Comparison of ENCODE assay signal across 23 cellular contexts in the genomic region with DNA sequence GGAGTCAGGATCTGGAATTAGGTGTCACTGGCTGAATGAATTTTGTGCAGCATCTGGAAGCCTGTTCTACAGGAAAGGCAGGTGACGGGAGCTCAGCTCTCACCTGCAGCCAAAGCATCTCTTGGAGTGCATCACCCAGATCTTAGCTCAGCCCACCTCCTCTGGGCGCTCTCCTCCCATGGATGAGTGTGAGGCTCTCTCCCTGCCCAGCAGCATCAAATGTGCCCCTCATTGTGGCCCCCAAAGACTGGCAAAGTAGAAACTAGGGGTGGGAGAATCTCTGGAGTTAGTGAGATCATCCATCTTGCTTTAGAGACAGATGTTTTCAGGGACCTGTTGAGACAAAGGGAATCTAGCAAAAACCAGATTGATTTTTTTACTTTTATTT.
A peak's percentile ranks its signal among the peaks of the same experiment; 100 is the strongest.
DNase-seq lines count a peak whose midpoint lies in the region; ATAC-seq and TF ChIP-seq lines count a peak whose summit lies in the region.
"Had no signal": no experiment of that assay in that cellular context is flagged by ENCODE, and none has a peak within 500 bp of the region (broad histone marks: within the 10 kb centered on the region; RNA-seq: fewer than 3 reads in every experiment).

No MANE protein-coding gene starts in this region.

- WGBS in esophagus squamous epithelium, 2 donors = 77 to 90% methylated on average over 2 of the region's 2 CpGs

- no peak overlapping the region for H3K4me3 ChIP-seq in left ventricle myocardium inferior
- H3K4me3 ChIP-seq in esophagus squamous epithelium = no peak overlapping the region

- ATAC-seq in left cardiac atrium = no peak

- no peak overlapping the region for H3K4me3 Mint-ChIP-seq in type B pancreatic cell
- H3K4me3 Mint-ChIP-seq: B cell, CD14-positive monocyte had no signal

- H3K36me3 ChIP-seq in left ventricle myocardium inferior = no peaks in the 10 kb centered on the region
- no peaks in the 10 kb centered on the region for H3K36me3 ChIP-seq in esophagus squamous epithelium

- TF ChIP-seq POLR2A in esophagus squamous epithelium (IDR thresholded peaks at IDR 0.05) = no peak

- intact Hi-C loops in left ventricle myocardium inferior (cut with micrococcal nuclease) (no loop called here), left cardiac atrium (cut with DNase I) (no loop called here), esophagus squamous epithelium (cut with DNase I) (no loop called here)

- no peak for TF ChIP-seq CTCF in left ventricle myocardium inferior (IDR thresholded peaks at IDR 0.05; ENCODE audit: borderline replicate concordance)
- no peak for TF ChIP-seq CTCF in esophagus squamous epithelium (IDR thresholded peaks at IDR 0.05)
- TF ChIP-seq CTCF in type B pancreatic cell (conservative IDR thresholded peaks at IDR 0.05) = no peak

- H3K36me3 Mint-ChIP-seq in type B pancreatic cell = peaks cover 20% of the 10 kb centered on the region

- H3K27me3 ChIP-seq in left ventricle myocardium inferior (ENCODE audit: low read depth) = no peaks in the 10 kb centered on the region
- no peaks in the 10 kb centered on the region for H3K27me3 ChIP-seq in esophagus squamous epithelium

- peak overlapping the region; percentile 77 for H3K27ac ChIP-seq in left ventricle myocardium inferior (replicated peaks)
- peak overlapping the region in 3 of 4 donors; percentile 82 to 92 (median 86) for H3K27ac ChIP-seq in esophagus squamous epithelium
- no peak overlapping the region for H3K27ac ChIP-seq in substantia nigra (ENCODE audit: low read depth, low read length, poor library complexity, severe bottlenecking)

- DNase-seq in left ventricle myocardium inferior (no peak), left cardiac atrium (no peak), esophagus squamous epithelium (lab: John Stamatoyannopoulos, UW) (no peak), type B pancreatic cell (ENCODE audit: extremely low spot score, unreplicated experiment) (no peak), KBM-7 (no peak), cerebellar nuclear complex (lab: John Stamatoyannopoulos, UW) (no peak), substantia nigra (lab: John Stamatoyannopoulos, UW) (no peak)
- DNase-seq: EL, GF-D8, GOT3, HCEC 1CT, IMR-90, MV-4-11, NCI-H1105 treated with DMSO at 0.1 percent for 48 hours, NCI-H1694, NCI-H2081 treated with DMSO at 0.1 percent for 48 hours, NCI-H2171 treated with DMSO at 0.1 percent for 48 hours, NCI-H524 treated with DMSO at 0.1 percent for 48 hours, NCI-H82, OCI-M1, Right ventricle myocardium superior had no signal

- H3K4me1 ChIP-seq in left ventricle myocardium inferior = peaks cover 26% of the 10 kb centered on the region
- H3K4me1 ChIP-seq in esophagus squamous epithelium = peaks cover under 1 to 46% (median 33%) of the 10 kb centered on the region in 3 donors

- H3K9me3 Mint-ChIP-seq in type B pancreatic cell = no peaks in the 10 kb centered on the region

- in situ Hi-C loops in KBM-7 (cut with MboI; ENCODE audit: low pct_unique_long_range_greater_than_20kb, low sequenced_read_pairs) = no loop called here

- peak overlapping the region; percentile 67 for H3K27ac Mint-ChIP-seq in type B pancreatic cell
- H3K27ac Mint-ChIP-seq: B cell had no signal

- no peaks in the 10 kb centered on the region for H3K4me1 Mint-ChIP-seq in type B pancreatic cell (ENCODE audit: unreplicated experiment)
- H3K4me1 Mint-ChIP-seq: B cell had no signal

- no peaks in the 10 kb centered on the region for H3K27me3 Mint-ChIP-seq in type B pancreatic cell
- H3K27me3 Mint-ChIP-seq: B cell had no signal

- H3K9me3 ChIP-seq in left ventricle myocardium inferior (replicated peaks) (no peaks in the 10 kb centered on the region), esophagus squamous epithelium (no peaks in the 10 kb centered on the region)
